ENCODE assay signal across 22 cellular contexts in the genomic region with DNA sequence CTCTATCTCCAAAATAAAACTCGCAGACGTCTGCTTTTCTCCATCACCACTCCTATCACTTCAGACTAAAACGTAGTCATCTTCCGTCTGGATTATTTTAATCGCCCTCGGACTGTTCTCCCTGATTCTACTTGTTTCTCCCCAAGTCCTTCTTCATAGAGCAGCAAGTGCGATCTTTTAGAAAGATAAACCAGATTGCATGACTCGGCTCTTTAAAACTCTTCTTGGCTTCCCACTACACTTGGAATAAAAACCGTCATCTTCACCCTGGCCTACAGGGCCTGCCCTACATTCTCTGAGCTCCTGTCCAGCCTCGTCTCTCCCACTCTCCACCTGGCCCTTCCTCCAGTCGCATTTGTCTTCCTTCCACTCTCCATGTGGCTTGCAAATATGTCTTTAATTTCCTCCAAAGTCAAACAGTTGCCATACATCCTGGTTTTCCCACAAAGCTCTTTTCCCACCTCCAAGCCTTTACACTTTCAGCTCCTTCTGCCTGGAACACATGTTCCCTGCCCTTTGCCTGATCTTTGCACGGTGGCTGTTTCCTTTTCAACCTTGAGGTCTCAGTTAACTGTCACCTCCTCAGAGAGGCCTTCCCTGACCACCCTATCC.
DNase-seq lines count a peak whose midpoint lies in the region; ATAC-seq, FAIRE-seq and TF ChIP-seq lines count a peak whose summit lies in the region.
"Had no signal": no experiment of that assay in that cellular context is flagged by ENCODE, and none has a peak within 500 bp of the region (broad histone marks: within the 10 kb centered on the region; RNA-seq: fewer than 3 reads in every experiment).

No MANE protein-coding gene starts in this region.

- FAIRE-seq in GM12891 (lab: Jason Lieb, UNC): no peak
- FAIRE-seq: GM18507 had no signal

- H3K4me3 Mint-ChIP-seq in nephron progenitor cell: no peak overlapping the region
- H3K4me3 Mint-ChIP-seq: CD4-positive, CD25-positive, alpha-beta regulatory T cell; IgD-negative memory B cell had no signal

- H3K9me3 Mint-ChIP-seq in nephron progenitor cell: peaks cover 15% of the 10 kb centered on the region
- H3K9me3 Mint-ChIP-seq: CD4-positive, CD25-positive, alpha-beta regulatory T cell had no signal

- H3K9me3 ChIP-seq in HEK293 (ENCODE audit: control insufficient read depth, insufficient read depth, low read depth, low read length): no peaks in the 10 kb centered on the region
- no peaks in the 10 kb centered on the region for H3K9me3 ChIP-seq in PC-3 (ENCODE audit: low read length)
- H3K9me3 ChIP-seq: SJSA1 had no signal

- POLR2A ChIA-PET in HEK293 (lab: Yijun Ruan, JAX) (no interaction called here), PC-3 (lab: Charles Lee; ENCODE audit: unreplicated experiment) (no interaction called here)

- H3F3A ChIP-seq in PC-3 (ENCODE audit: low read length, unreplicated experiment): no peaks in the 10 kb centered on the region

- peaks cover 3% of the 10 kb centered on the region for H3K36me3 Mint-ChIP-seq in nephron progenitor cell (ENCODE audit: low read depth)
- H3K36me3 Mint-ChIP-seq: CD4-positive, CD25-positive, alpha-beta regulatory T cell; IgD-negative memory B cell had no signal

- no peak for TF ChIP-seq POLR2A in GM12891 (IDR thresholded peaks at IDR 0.05; ENCODE audit: low read depth, low read length)

- no peaks in the 10 kb centered on the region for H4K20me1 ChIP-seq in PC-3 (ENCODE audit: low read length)

- peaks cover 17% of the 10 kb centered on the region for H3K27me3 Mint-ChIP-seq in nephron progenitor cell (ENCODE audit: low read depth, poor library complexity)

- DNase-seq in PC-3 (no peak), nephron progenitor cell (no peak), GM12891 (ENCODE audit: insufficient read length, low spot score) (no peak)
- DNase-seq in activated CD4-positive, alpha-beta T cell treated with anti-CD3 and anti-CD28 coated beads for 48 hours: no peak
- DNase-seq: CD4-positive, CD25-positive, alpha-beta regulatory T cell; DND-41; Karpas-422; MV-4-11; NCI-H1105 treated with DMSO at 0.1 percent for 48 hours; NCI-H1694 treated with DMSO at 0.1 percent for 48 hours; NCI-H2081 treated with DMSO at 0.1 percent for 48 hours; NCI-H2171 treated with DMSO at 0.1 percent for 48 hours; NCI-H446; NCI-H526; OCI-M1 had no signal

- H2AFZ ChIP-seq in PC-3 (ENCODE audit: low read length): peak overlapping the region; percentile 31; the same call in 1 of the 2 replicates

- ATAC-seq in PC-3: no peak
- ATAC-seq in GM21515 (IDR thresholded peaks at IDR 0.05; ENCODE audit: unreplicated experiment): no peak
- ATAC-seq: Right ventricle myocardium inferior had no signal

- no peak overlapping the region for H3K4me2 ChIP-seq in PC-3 (ENCODE audit: low read length)

- no TSS peak for BruUV-seq in PC-3 (replicated peaks; lab: Mats Ljungman, UMichigan)

- H3K79me2 ChIP-seq in PC-3 (ENCODE audit: low read length): no peaks in the 10 kb centered on the region

- H3K4me1 ChIP-seq in HEK293 (ENCODE audit: control insufficient read depth, insufficient read depth, low read length): no peaks in the 10 kb centered on the region
- no peaks in the 10 kb centered on the region for H3K4me1 ChIP-seq in PC-3 (ENCODE audit: insufficient read depth, low read length)
- H3K4me1 ChIP-seq: SJSA1 had no signal

- CTCF ChIA-PET in HEK293 (lab: Yijun Ruan, JAX) (interaction anchor here (0.7 kb wide), 2 partner anchors 27 to 35 kb away, joined by 3 read pairs; no protein-coding TSS in a partner anchor), PC-3 (lab: Charles Lee) (no interaction called here)

- H3K27ac ChIP-seq in HEK293 (ENCODE audit: extremely low read depth, low read depth, low read length) (no peak overlapping the region), PC-3 (ENCODE audit: low read length) (no peak overlapping the region), temporal lobe (ENCODE audit: low read depth, low read length) (peak overlapping the region; percentile 65)
- H3K27ac ChIP-seq: SJSA1 had no signal

- TF ChIP-seq CTCF in HEK293 (tag by site-specific recombination; IDR thresholded peaks at IDR 0.05) (no peak), PC-3 (conservative IDR thresholded peaks at IDR 0.05; ENCODE audit: low read depth, low read length) (no peak), nephron progenitor cell (IDR thresholded peaks at IDR 0.05) (no peak)

- H3K9ac ChIP-seq in PC-3 (ENCODE audit: low read length): no peak overlapping the region

- H3K27me3 ChIP-seq in PC-3 (ENCODE audit: low read length): peaks cover 25% of the 10 kb centered on the region

- peaks cover 6% of the 10 kb centered on the region for H3K4me1 Mint-ChIP-seq in nephron progenitor cell
- H3K4me1 Mint-ChIP-seq: CD4-positive, CD25-positive, alpha-beta regulatory T cell; IgD-negative memory B cell had no signal

- H3K4me3 ChIP-seq in HEK293 (ENCODE audit: low read depth, low read length) (no peak overlapping the region), PC-3 (ENCODE audit: low read length) (no peak overlapping the region)
- H3K4me3 ChIP-seq: SJSA1 had no signal

- H3K36me3 ChIP-seq in HEK293 (ENCODE audit: control insufficient read depth in 2 of 2, insufficient read depth in 1 of 2, low read length in 2 of 2) (no peaks in the 10 kb centered on the region), PC-3 (ENCODE audit: low read depth, low read length) (no peaks in the 10 kb centered on the region)
- H3K36me3 ChIP-seq: SJSA1 had no signal

- no peaks in the 10 kb centered on the region for H3K9me2 ChIP-seq in PC-3 (replicated peaks; ENCODE audit: low read length)

- peak overlapping the region; percentile 15 for H3K27ac Mint-ChIP-seq in nephron progenitor cell
- H3K27ac Mint-ChIP-seq: IgD-negative memory B cell had no signal

- intact Hi-C loops in PC-3 (cut with micrococcal nuclease): no loop called here

TF ChIP-seq in HEK293, 187 proteins besides CTCF, POLR2A, EP300 and RAD21:
- TF ChIP-seq SETDB1 (IDR thresholded peaks at IDR 0.05; ENCODE audit: insufficient read length, low read length) (peak; percentile 31), IKZF3 (tag by site-specific recombination; IDR thresholded peaks at IDR 0.05) (no peak)
TF ChIP-seq in HEK293: peak in this region for 1.

TF ChIP-seq in GM12891, 5 proteins besides CTCF, POLR2A, EP300 and RAD21:
- TF ChIP-seq POU2F2 (IDR thresholded peaks at IDR 0.05; ENCODE audit: low read depth, low read length): no peak
- TF ChIP-seq TAF1 (IDR thresholded peaks at IDR 0.05; ENCODE audit: low read depth, low read length): no peak
- no peak for TF ChIP-seq PAX5 (IDR thresholded peaks at IDR 0.05; ENCODE audit: insufficient read depth, low read length, severe bottlenecking)
- TF ChIP-seq POLR2AphosphoS5 (IDR thresholded peaks at IDR 0.05; ENCODE audit: low read depth, low read length): no peak
- TF ChIP-seq SPI1 (IDR thresholded peaks at IDR 0.05; ENCODE audit: low read depth, low read length): no peak
